In the genomic region with DNA sequence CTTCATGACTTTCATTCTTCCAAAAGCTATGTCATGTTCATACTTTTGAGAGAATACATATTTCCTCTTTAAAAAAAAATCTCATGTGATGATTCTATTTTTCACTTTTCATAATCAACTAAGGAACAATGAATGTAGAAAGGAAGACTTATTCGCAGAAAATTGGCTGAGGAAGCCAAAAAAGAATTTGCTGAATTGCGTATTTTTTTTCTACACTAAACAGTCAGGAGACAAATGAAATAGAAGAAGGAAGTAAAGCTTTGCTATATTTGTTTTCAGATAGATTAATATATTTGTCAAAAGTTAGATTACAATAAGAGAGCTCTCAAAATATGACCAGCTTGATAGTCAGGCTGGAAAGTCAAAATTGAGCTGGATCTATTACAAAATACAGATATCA, we compare ENCODE assay signal across 1 cellular context.
TF ChIP-seq lines count a peak whose summit lies in the region.

No MANE protein-coding gene starts in this region.

TF ChIP-seq in GM23338, 12 proteins besides CTCF, POLR2A, EP300 and RAD21 (continued from another document):
- TF ChIP-seq, protein P1, sequence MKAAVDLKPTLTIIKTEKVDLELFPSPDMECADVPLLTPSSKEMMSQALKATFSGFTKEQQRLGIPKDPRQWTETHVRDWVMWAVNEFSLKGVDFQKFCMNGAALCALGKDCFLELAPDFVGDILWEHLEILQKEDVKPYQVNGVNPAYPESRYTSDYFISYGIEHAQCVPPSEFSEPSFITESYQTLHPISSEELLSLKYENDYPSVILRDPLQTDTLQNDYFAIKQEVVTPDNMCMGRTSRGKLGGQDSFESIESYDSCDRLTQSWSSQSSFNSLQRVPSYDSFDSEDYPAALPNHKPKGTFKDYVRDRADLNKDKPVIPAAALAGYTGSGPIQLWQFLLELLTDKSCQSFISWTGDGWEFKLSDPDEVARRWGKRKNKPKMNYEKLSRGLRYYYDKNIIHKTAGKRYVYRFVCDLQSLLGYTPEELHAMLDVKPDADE (IDR thresholded peaks at IDR 0.05), result no peak
- TF ChIP-seq EZH2 (IDR thresholded peaks at IDR 0.05; ENCODE audit: low read depth, unreplicated experiment) (no peak), ZNF331 (CRISPR knock-in tag; IDR thresholded peaks at IDR 0.05; ENCODE audit: low read depth) (no peak)
